Comparison of ENCODE assay signal across 22 cellular contexts in genomic region chr3:104360038-104360437, GRCh38.
DNase-seq lines count a peak whose midpoint lies in the region; ATAC-seq, FAIRE-seq and TF ChIP-seq lines count a peak whose summit lies in the region.
"Had no signal": no experiment of that assay in that cellular context is flagged by ENCODE, and none has a peak within 500 bp of the region (broad histone marks: within the 10 kb centered on the region; RNA-seq: fewer than 3 reads in every experiment).

No MANE protein-coding gene starts in this region.

- H3K27me3 ChIP-seq in astrocyte (ENCODE audit: insufficient read depth, low read length) (no peaks in the 10 kb centered on the region), mesenchymal stem cell (ENCODE audit: control insufficient read depth in 1 of 2, insufficient read depth in 1 of 2, low read length in 2 of 2) (no peaks in the 10 kb centered on the region)
- no peaks in the 10 kb centered on the region for H3K27me3 ChIP-seq in CD8-positive, alpha-beta T cell (ENCODE audit: insufficient read depth, low read length)
- H3K27me3 ChIP-seq: BLaER1 treated with 17β-estradiol and CSF1 and Interleukin-3, amounts not matched to agents 10 nM and 100 nM; upper lobe of left lung had no signal

- no peak overlapping the region for H4K91ac ChIP-seq in mesenchymal stem cell (ENCODE audit: low read length)

- no peaks in the 10 kb centered on the region for H3K79me2 ChIP-seq in astrocyte (ENCODE audit: insufficient read depth, low read length)

- H2BK12ac ChIP-seq in mesenchymal stem cell (ENCODE audit: low read length in 2 of 2) = no peak overlapping the region

- no peak overlapping the region for H2BK15ac ChIP-seq in mesenchymal stem cell (ENCODE audit: low read depth, poor library complexity, severe bottlenecking)

- CTCF ChIA-PET in CD8-positive, alpha-beta T cell (lab: Charles Lee) = no interaction called here

- no peak for ATAC-seq in CD8-positive, alpha-beta T cell
- ATAC-seq: psoas muscle had no signal

- H3K9me3 ChIP-seq in astrocyte (ENCODE audit: insufficient read depth, low read depth, low read length) (no peaks in the 10 kb centered on the region), mesenchymal stem cell (ENCODE audit: control insufficient read depth, low read length) (no peaks in the 10 kb centered on the region)
- H3K9me3 ChIP-seq in CD8-positive, alpha-beta T cell (ENCODE audit: low read length) = no peaks in the 10 kb centered on the region
- H3K9me3 ChIP-seq: BLaER1 treated with 17β-estradiol and CSF1 and Interleukin-3, amounts not matched to agents 10 nM and 100 nM; psoas muscle; upper lobe of left lung had no signal

- no peak for TF ChIP-seq CTCF in HFFc6 (IDR thresholded peaks at IDR 0.05)
- no peak for TF ChIP-seq CTCF in astrocyte (IDR thresholded peaks at IDR 0.05; ENCODE audit: insufficient read depth, low read depth, low read length)
- TF ChIP-seq CTCF in CD8-positive, alpha-beta T cell (IDR thresholded peaks at IDR 0.05) = no peak

- H3K4me1 Mint-ChIP-seq in HFFc6 (ENCODE audit: low read depth) (peaks cover 46% of the 10 kb centered on the region), astrocyte (ENCODE audit: low read depth, unreplicated experiment) (peaks cover 9% of the 10 kb centered on the region)
- no peaks in the 10 kb centered on the region for H3K4me1 Mint-ChIP-seq in CD8-positive, alpha-beta T cell (ENCODE audit: low read depth)
- H3K4me1 Mint-ChIP-seq: activated CD4-positive, alpha-beta T cell treated with anti-CD3 and anti-CD28 coated beads, Interleukin-2, amount 10 ng/mL, durations not matched to agents 7 days and 5 days had no signal

- peaks cover 9% of the 10 kb centered on the region for H3K4me1 ChIP-seq in astrocyte (ENCODE audit: insufficient read depth, low read length)
- no peaks in the 10 kb centered on the region for H3K4me1 ChIP-seq in mesenchymal stem cell (ENCODE audit: control insufficient read depth, insufficient read depth, low read depth, low read length)
- H3K4me1 ChIP-seq in CD8-positive, alpha-beta T cell (ENCODE audit: insufficient read depth, low read length) = no peaks in the 10 kb centered on the region
- H3K4me1 ChIP-seq: psoas muscle, upper lobe of left lung had no signal

- H3K27ac ChIP-seq in astrocyte (ENCODE audit: low read depth, low read length) (peak overlapping the region; percentile 62), mesenchymal stem cell (ENCODE audit: low read length, poor library complexity, severe bottlenecking) (peak overlapping the region; percentile 98)
- H3K27ac ChIP-seq in CD8-positive, alpha-beta T cell (ENCODE audit: low read depth, low read length) = no peak overlapping the region
- H3K27ac ChIP-seq: epithelial cell of prostate, HL-60, psoas muscle, upper lobe of left lung had no signal

- H3K79me1 ChIP-seq in mesenchymal stem cell (replicated peaks; ENCODE audit: low read length, poor library complexity, severe bottlenecking) = no peaks in the 10 kb centered on the region

- H3K27me3 Mint-ChIP-seq in HFFc6 (ENCODE audit: insufficient read depth) (no peaks in the 10 kb centered on the region), astrocyte (ENCODE audit: low read depth, unreplicated experiment) (no peaks in the 10 kb centered on the region)
- no peaks in the 10 kb centered on the region for H3K27me3 Mint-ChIP-seq in CD8-positive, alpha-beta T cell (ENCODE audit: low read depth)
- H3K27me3 Mint-ChIP-seq: activated CD4-positive, alpha-beta T cell treated with anti-CD3 and anti-CD28 coated beads, Interleukin-2, amount 10 ng/mL, durations not matched to agents 7 days and 5 days had no signal

- no peak overlapping the region for H3K18ac ChIP-seq in mesenchymal stem cell (ENCODE audit: low read depth in 1 of 2, low read length in 2 of 2)

- H4K20me1 ChIP-seq in astrocyte (ENCODE audit: insufficient read depth, low read length) = no peaks in the 10 kb centered on the region
- H4K20me1 ChIP-seq: BLaER1 treated with 17β-estradiol and CSF1 and Interleukin-3, amounts not matched to agents 10 nM and 100 nM had no signal

- H2BK120ac ChIP-seq in mesenchymal stem cell (ENCODE audit: low read depth, low read length) = no peak overlapping the region

- peak overlapping the region; percentile 17 for H3K4me3 ChIP-seq in astrocyte (ENCODE audit: insufficient read depth, low read depth, low read length)
- no peak overlapping the region for H3K4me3 ChIP-seq in mesenchymal stem cell (ENCODE audit: insufficient read depth in 1 of 2, low read depth in 1 of 2, low read length in 2 of 2)
- no peak overlapping the region for H3K4me3 ChIP-seq in CD8-positive, alpha-beta T cell (ENCODE audit: low read depth, low read length)
- H3K4me3 ChIP-seq: BLaER1 treated with 17β-estradiol and CSF1 and Interleukin-3, amounts not matched to agents 10 nM and 100 nM; psoas muscle; upper lobe of left lung had no signal

- no peak overlapping the region for H2AK5ac ChIP-seq in mesenchymal stem cell (ENCODE audit: low read length, severe bottlenecking)

- H2BK5ac ChIP-seq in mesenchymal stem cell (ENCODE audit: low read depth, low read length, poor library complexity, severe bottlenecking) = peak overlapping the region; percentile 89

- H3K36me3 ChIP-seq in astrocyte (ENCODE audit: insufficient read depth, low read length) (no peaks in the 10 kb centered on the region), mesenchymal stem cell (ENCODE audit: control insufficient read depth in 1 of 2, insufficient read depth in 2 of 2, low read depth in 1 of 2, low read length in 2 of 2) (no peaks in the 10 kb centered on the region)
- H3K36me3 ChIP-seq in CD8-positive, alpha-beta T cell (ENCODE audit: insufficient read depth, low read length) = no peaks in the 10 kb centered on the region
- H3K36me3 ChIP-seq: BLaER1 treated with 17β-estradiol and CSF1 and Interleukin-3, amounts not matched to agents 10 nM and 100 nM; upper lobe of left lung had no signal

- H3K14ac ChIP-seq in mesenchymal stem cell (ENCODE audit: low read length in 2 of 2) = no peak overlapping the region

- H2AFZ ChIP-seq in astrocyte (ENCODE audit: low read depth, low read length) (no peak overlapping the region), mesenchymal stem cell (ENCODE audit: low read depth, low read length) (no peak overlapping the region)

- peak overlapping the region; percentile 19 for H3K9ac ChIP-seq in astrocyte (ENCODE audit: low read length)
- H3K9ac ChIP-seq in mesenchymal stem cell (ENCODE audit: low read length) = peak overlapping the region; percentile 46
- H3K9ac ChIP-seq: BLaER1 treated with 17β-estradiol and CSF1 and Interleukin-3, amounts not matched to agents 10 nM and 100 nM had no signal

- no peaks in the 10 kb centered on the region for H3K36me3 Mint-ChIP-seq in HFFc6 (ENCODE audit: low read depth)
- H3K36me3 Mint-ChIP-seq in astrocyte (ENCODE audit: low read depth, unreplicated experiment) = no peaks in the 10 kb centered on the region
- no peaks in the 10 kb centered on the region for H3K36me3 Mint-ChIP-seq in CD8-positive, alpha-beta T cell

- H3K27ac Mint-ChIP-seq in HFFc6 (peak overlapping the region; percentile 88), astrocyte (ENCODE audit: unreplicated experiment) (peak overlapping the region; percentile 65)
- H3K27ac Mint-ChIP-seq in CD8-positive, alpha-beta T cell = no peak overlapping the region
- H3K27ac Mint-ChIP-seq: activated CD4-positive, alpha-beta T cell treated with anti-CD3 and anti-CD28 coated beads, Interleukin-2, amount 10 ng/mL, durations not matched to agents 7 days and 5 days had no signal

- peak overlapping the region; percentile 73 for H3K4me2 ChIP-seq in astrocyte (ENCODE audit: low read length)
- no peak overlapping the region for H3K4me2 ChIP-seq in mesenchymal stem cell (ENCODE audit: low read length, poor library complexity, severe bottlenecking)

- H3K4me3 Mint-ChIP-seq in HFFc6 = peak overlapping the region; percentile 87
- H3K4me3 Mint-ChIP-seq in astrocyte (ENCODE audit: unreplicated experiment) = peak overlapping the region; percentile 29
- no peak overlapping the region for H3K4me3 Mint-ChIP-seq in CD8-positive, alpha-beta T cell
- H3K4me3 Mint-ChIP-seq: activated CD4-positive, alpha-beta T cell treated with anti-CD3 and anti-CD28 coated beads, Interleukin-2, amount 10 ng/mL, durations not matched to agents 7 days and 5 days; neural crest cell had no signal

- H3K9me3 Mint-ChIP-seq in HFFc6 (no peaks in the 10 kb centered on the region), astrocyte (ENCODE audit: unreplicated experiment) (no peaks in the 10 kb centered on the region)
- H3K9me3 Mint-ChIP-seq in CD8-positive, alpha-beta T cell = no peaks in the 10 kb centered on the region

- intact Hi-C loops in CD8-positive, alpha-beta T cell (cut with DNase I, micrococcal nuclease) = no loop called here

- H3K23ac ChIP-seq in mesenchymal stem cell (ENCODE audit: low read length in 2 of 2) = no peak overlapping the region

- DNase-seq in HFFc6 (no peak), astrocyte (ENCODE audit: low read depth) (no peak), mesenchymal stem cell (no peak), activated gamma-delta T cell (lab: John Stamatoyannopoulos, UW) (no peak), putamen (ENCODE audit: low spot score) (no peak), NCI-H446 treated with DMSO at 0.1 percent for 48 hours (lab: John Stamatoyannopoulos, UW) (no peak)
- no peak for DNase-seq in CD8-positive, alpha-beta T cell
- DNase-seq: activated CD4-positive, alpha-beta T cell treated with anti-CD3 and anti-CD28 coated beads, Interleukin-2, amount 10 ng/mL, durations not matched to agents 7 days and 5 days; activated effector memory CD4-positive, alpha-beta T cell treated with Interleukin-2 at 50 U/mL for 16 hours; caudate nucleus; left cardiac atrium; NCI-H1417 treated with DMSO at 0.1 percent for 48 hours; NCI-H524; psoas muscle; Right ventricle myocardium superior; stimulated activated CD4-positive, alpha-beta T cell treated with anti-CD3 and anti-CD28 coated beads, Interleukin-12 subunit alpha, Interleukin-12 subunit beta, amount 100 ng/mL, for 4 hours; upper lobe of left lung had no signal

- FAIRE-seq in astrocyte (lab: Jason Lieb, UNC) = no peak
- FAIRE-seq: GM18507 had no signal

- H3K4ac ChIP-seq in mesenchymal stem cell (ENCODE audit: low read depth in 1 of 2, low read length in 2 of 2) = no peak overlapping the region

- H4K8ac ChIP-seq in mesenchymal stem cell (ENCODE audit: low read length) = no peak overlapping the region

- POLR2A ChIA-PET in CD8-positive, alpha-beta T cell (lab: Charles Lee) = no interaction called here
